17 cellular contexts compared by ENCODE assay signal in the genomic region with DNA sequence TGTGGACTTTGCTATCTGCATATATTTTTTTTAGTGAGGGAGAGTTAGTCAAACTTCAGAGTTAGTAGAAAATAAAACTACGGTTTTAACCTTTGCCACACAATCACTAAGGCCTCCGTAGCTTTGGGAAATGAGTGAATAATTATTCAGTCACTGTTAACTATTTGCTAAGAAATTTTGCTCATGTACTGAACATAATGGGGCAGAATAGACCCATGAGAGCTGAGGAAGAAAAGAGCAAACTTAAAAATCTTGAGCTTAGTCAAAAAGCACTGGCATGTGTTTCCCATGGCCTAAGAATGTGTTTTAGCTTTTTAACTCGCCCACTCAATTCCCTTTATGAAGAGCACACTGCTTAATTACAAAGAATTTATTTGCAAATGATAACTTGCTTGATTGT.
DNase-seq lines count a peak whose midpoint lies in the region; ATAC-seq and TF ChIP-seq lines count a peak whose summit lies in the region.
"Had no signal": no experiment of that assay in that cellular context is flagged by ENCODE, and none has a peak within 500 bp of the region (broad histone marks: within the 10 kb centered on the region; RNA-seq: fewer than 3 reads in every experiment).

No MANE protein-coding gene starts in this region.

- no peak overlapping the region for H2AFZ ChIP-seq in Loucy (ENCODE audit: low read length)

- H3K4me3 Mint-ChIP-seq in activated naive CD4-positive, alpha-beta T cell treated with anti-CD3 and anti-CD28 coated beads, Interleukin-2, amount 50 U/mL, for 24 hours = no peak overlapping the region
- H3K4me3 Mint-ChIP-seq in dendritic cell treated with granulocyte-macrophage colony-stimulating factor and Interleukin-4, amounts not matched to agents 40 ng/mL and 50 ng/mL, for 4 days = no peak overlapping the region
- H3K4me3 Mint-ChIP-seq in progenitor cell of endocrine pancreas (ENCODE audit: low read depth) = no peak overlapping the region
- H3K4me3 Mint-ChIP-seq: naive B cell had no signal

- H3K4me1 Mint-ChIP-seq in activated naive CD4-positive, alpha-beta T cell treated with anti-CD3 and anti-CD28 coated beads, Interleukin-2, amount 50 U/mL, for 24 hours = peaks cover 53% of the 10 kb centered on the region
- peaks cover 73% of the 10 kb centered on the region for H3K4me1 Mint-ChIP-seq in dendritic cell treated with granulocyte-macrophage colony-stimulating factor and Interleukin-4, amounts not matched to agents 40 ng/mL and 50 ng/mL, for 4 days (ENCODE audit: low read depth)
- peaks cover 5% of the 10 kb centered on the region for H3K4me1 Mint-ChIP-seq in progenitor cell of endocrine pancreas (ENCODE audit: low read depth)

- H3K36me3 Mint-ChIP-seq in activated naive CD4-positive, alpha-beta T cell treated with anti-CD3 and anti-CD28 coated beads, Interleukin-2, amount 50 U/mL, for 24 hours = no peaks in the 10 kb centered on the region
- H3K36me3 Mint-ChIP-seq in dendritic cell treated with granulocyte-macrophage colony-stimulating factor and Interleukin-4, amounts not matched to agents 40 ng/mL and 50 ng/mL, for 4 days (ENCODE audit: low read depth) = peaks cover 30% of the 10 kb centered on the region
- H3K36me3 Mint-ChIP-seq in progenitor cell of endocrine pancreas (ENCODE audit: insufficient read depth) = no peaks in the 10 kb centered on the region
- H3K36me3 Mint-ChIP-seq: brain, naive B cell had no signal

- H3K4me2 ChIP-seq in Loucy (ENCODE audit: low read depth, low read length, poor library complexity, severe bottlenecking) = peak overlapping the region; percentile 79

- no peak for TF ChIP-seq CTCF in Loucy (conservative IDR thresholded peaks at IDR 0.05; ENCODE audit: low read length)
- no peak for TF ChIP-seq CTCF in progenitor cell of endocrine pancreas (IDR thresholded peaks at IDR 0.05; ENCODE audit: unreplicated experiment)

- no peaks in the 10 kb centered on the region for H3K27me3 ChIP-seq in Loucy (ENCODE audit: insufficient read depth, low read length, poor library complexity, severe bottlenecking)
- H3K27me3 ChIP-seq: SJCRH30 had no signal

- H3K9me3 Mint-ChIP-seq in activated naive CD4-positive, alpha-beta T cell treated with anti-CD3 and anti-CD28 coated beads, Interleukin-2, amount 50 U/mL, for 24 hours = no peaks in the 10 kb centered on the region
- no peaks in the 10 kb centered on the region for H3K9me3 Mint-ChIP-seq in dendritic cell treated with granulocyte-macrophage colony-stimulating factor and Interleukin-4, amounts not matched to agents 40 ng/mL and 50 ng/mL, for 4 days
- no peaks in the 10 kb centered on the region for H3K9me3 Mint-ChIP-seq in progenitor cell of endocrine pancreas (ENCODE audit: low read depth)
- H3K9me3 Mint-ChIP-seq: brain, naive B cell had no signal

- intact Hi-C loops in dendritic cell treated with granulocyte-macrophage colony-stimulating factor and Interleukin-4, amounts not matched to agents 40 ng/mL and 50 ng/mL, for 4 days (cut with micrococcal nuclease) = no loop called here
- intact Hi-C loops in left colon (cut with DNase I, micrococcal nuclease) = no loop called here

- H3K36me3 ChIP-seq in Loucy (ENCODE audit: insufficient read depth, low read length) = peaks cover 15% of the 10 kb centered on the region

- H3K9ac ChIP-seq in Loucy (ENCODE audit: low read depth, low read length, poor library complexity, severe bottlenecking) = peak overlapping the region; percentile 76

- H3K79me2 ChIP-seq in Loucy (ENCODE audit: insufficient read depth, low read length) = peaks cover 90% of the 10 kb centered on the region

- H3K9me3 ChIP-seq in Loucy (ENCODE audit: insufficient read depth, low read depth, low read length) = no peaks in the 10 kb centered on the region
- H3K9me3 ChIP-seq: psoas muscle, SJCRH30 had no signal

- peak overlapping the region; percentile 73 for H3K4me3 ChIP-seq in Loucy (ENCODE audit: low read length, poor library complexity, severe bottlenecking)
- H3K4me3 ChIP-seq in skin epidermis = no peak overlapping the region
- H3K4me3 ChIP-seq: psoas muscle, SJCRH30 had no signal

- no peak for DNase-seq in activated naive CD4-positive, alpha-beta T cell treated with Interleukin-2 at 50 U/mL for 16 hours
- DNase-seq in left colon = no peak
- no peak for DNase-seq in progenitor cell of endocrine pancreas (ENCODE audit: low spot score, unreplicated experiment)
- DNase-seq in DMS153 treated with DMSO at 0.1 percent for 48 hours (lab: John Stamatoyannopoulos, UW; ENCODE audit: unreplicated experiment) = no peak
- DNase-seq: activated CD8-positive, alpha-beta memory T cell treated with anti-CD3 and anti-CD28 coated beads for 24 hours; activated naive CD4-positive, alpha-beta T cell; DMS53; naive B cell; NCI-H2029; NCI-H510A treated with DMSO at 0.1 percent for 48 hours; psoas muscle; SJCRH30 had no signal

- no peaks in the 10 kb centered on the region for H3K27me3 Mint-ChIP-seq in activated naive CD4-positive, alpha-beta T cell treated with anti-CD3 and anti-CD28 coated beads, Interleukin-2, amount 50 U/mL, for 24 hours
- no peaks in the 10 kb centered on the region for H3K27me3 Mint-ChIP-seq in dendritic cell treated with granulocyte-macrophage colony-stimulating factor and Interleukin-4, amounts not matched to agents 40 ng/mL and 50 ng/mL, for 4 days
- H3K27me3 Mint-ChIP-seq in progenitor cell of endocrine pancreas = peaks cover 10% of the 10 kb centered on the region

- peaks cover 7% of the 10 kb centered on the region for H3F3A ChIP-seq in Loucy (ENCODE audit: low read depth)

- H3K27ac Mint-ChIP-seq in activated naive CD4-positive, alpha-beta T cell treated with anti-CD3 and anti-CD28 coated beads, Interleukin-2, amount 50 U/mL, for 24 hours = peak overlapping the region; percentile 38
- H3K27ac Mint-ChIP-seq in dendritic cell treated with granulocyte-macrophage colony-stimulating factor and Interleukin-4, amounts not matched to agents 40 ng/mL and 50 ng/mL, for 4 days = peak overlapping the region; percentile 75
- no peak overlapping the region for H3K27ac Mint-ChIP-seq in progenitor cell of endocrine pancreas
- H3K27ac Mint-ChIP-seq: naive B cell had no signal

- H4K20me1 ChIP-seq in Loucy (ENCODE audit: insufficient read depth, low read length, poor library complexity, severe bottlenecking) = no peaks in the 10 kb centered on the region

- peak overlapping the region in 11 of 21 experiments; percentile 4 to 73 (median 59) for H3K27ac ChIP-seq in skin epidermis
- H3K27ac ChIP-seq: psoas muscle, SJCRH30 had no signal

- no peaks in the 10 kb centered on the region for H3K9me2 ChIP-seq in Loucy (replicated peaks; ENCODE audit: low read depth, low read length)

- no peak for ATAC-seq in left colon
- ATAC-seq: psoas muscle had no signal

- H3K4me1 ChIP-seq in Loucy (ENCODE audit: insufficient read depth, low read length, poor library complexity, severe bottlenecking) = peaks cover 93% of the 10 kb centered on the region
